16 cellular contexts compared by ENCODE assay signal in the genomic region with DNA sequence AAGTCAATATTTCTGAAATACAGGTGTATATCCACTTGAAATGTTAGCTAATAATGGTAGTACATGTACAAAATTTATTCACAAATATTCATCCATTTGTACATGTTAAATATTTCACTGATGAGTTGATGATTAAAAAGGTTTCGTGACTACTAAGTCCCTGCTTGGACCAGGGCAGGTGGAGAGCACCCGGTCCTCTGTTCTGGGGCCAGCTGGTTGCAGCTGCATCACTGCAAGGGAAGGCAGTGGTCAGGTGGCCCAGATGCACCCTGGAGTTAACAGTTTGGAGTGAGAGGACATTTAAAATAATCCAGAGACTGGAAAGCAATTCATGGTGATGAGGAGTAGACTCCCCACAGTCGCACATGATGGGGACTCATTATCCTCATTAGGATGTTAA.
A peak's percentile ranks its signal among the peaks of the same experiment; 100 is the strongest.
DNase-seq lines count a peak whose midpoint lies in the region; ATAC-seq and TF ChIP-seq lines count a peak whose summit lies in the region.
"Had no signal": no experiment of that assay in that cellular context is flagged by ENCODE, and none has a peak within 500 bp of the region (broad histone marks: within the 10 kb centered on the region; RNA-seq: fewer than 3 reads in every experiment).

No MANE protein-coding gene starts in this region.

- no peak overlapping the region for H3K4me3 Mint-ChIP-seq in osteocyte (ENCODE audit: unreplicated experiment)
- H3K4me3 Mint-ChIP-seq: CD4-positive, alpha-beta memory T cell had no signal

- ATAC-seq in GM19395 (IDR thresholded peaks at IDR 0.05; ENCODE audit: unreplicated experiment) (peak; percentile 63), HG03095 (IDR thresholded peaks at IDR 0.05; ENCODE audit: unreplicated experiment) (peak; percentile 82), heart left ventricle (no peak)

- H3K4me1 Mint-ChIP-seq in osteocyte (ENCODE audit: unreplicated experiment), result no peaks in the 10 kb centered on the region

- no peak for TF ChIP-seq CTCF in osteocyte (IDR thresholded peaks at IDR 0.05)
- no peak for TF ChIP-seq CTCF in heart left ventricle (IDR thresholded peaks at IDR 0.05)

- DNase-seq in NCI-H146 treated with DMSO at 0.1 percent for 48 hours (lab: John Stamatoyannopoulos, UW; ENCODE audit: unreplicated experiment) (peak; percentile 33), osteocyte (ENCODE audit: extremely low spot score, unreplicated experiment) (peak; percentile 48), heart left ventricle (no peak), GM19240 (ENCODE audit: insufficient read length, low spot score) (no peak), LoVo (ENCODE audit: low spot score) (no peak), ecto neural progenitor cell (ENCODE audit: low spot score) (no peak)
- DNase-seq: BE2C; CD4-positive, alpha-beta memory T cell; DMS153; DMS79 treated with DMSO at 0.1 percent for 48 hours; EL; HCEC 1CT had no signal

- H3K27me3 ChIP-seq in heart left ventricle, result no peaks in the 10 kb centered on the region
- H3K27me3 ChIP-seq: BE2C had no signal

- 79 to 87% (median 84%) methylated on average over 3 of the region's 3 CpGs for WGBS in heart left ventricle, 4 donors

- H3K36me3 ChIP-seq in heart left ventricle, result no peaks in the 10 kb centered on the region
- H3K36me3 ChIP-seq: BE2C had no signal

- no peaks in the 10 kb centered on the region for H3K27me3 Mint-ChIP-seq in osteocyte (ENCODE audit: unreplicated experiment)

- H3K27ac ChIP-seq in heart left ventricle, result no peak overlapping the region
- H3K27ac ChIP-seq: C4-2B, HL-60 had no signal

- H3K9me3 Mint-ChIP-seq in osteocyte (ENCODE audit: unreplicated experiment), result peaks cover 12% of the 10 kb centered on the region

- no peak overlapping the region for H3K4me3 ChIP-seq in heart left ventricle

- H3K4me1 ChIP-seq in heart left ventricle, result no peaks in the 10 kb centered on the region

- no peaks in the 10 kb centered on the region for H3K36me3 Mint-ChIP-seq in osteocyte (ENCODE audit: unreplicated experiment)
- H3K36me3 Mint-ChIP-seq: CD4-positive, alpha-beta memory T cell had no signal

- H3K9me3 ChIP-seq in heart left ventricle, result peaks cover 0 to 8% (median 0%) of the 10 kb centered on the region in 12 donors
- H3K9me3 ChIP-seq: BE2C had no signal

- intact Hi-C loops in heart left ventricle (cut with DNase I), result no loop called here

- no peak overlapping the region for H3K27ac Mint-ChIP-seq in osteocyte (ENCODE audit: unreplicated experiment)
- H3K27ac Mint-ChIP-seq: CD4-positive, alpha-beta memory T cell had no signal

- TF ChIP-seq POLR2A in heart left ventricle (IDR thresholded peaks at IDR 0.05), result no peak

Comparison
In these comparisons a context has a peak if more than half of its experiments do, and no peak if none do; other contexts are left out.
1. ATAC-seq: peak in GM19395 (single experiment) and HG03095 (single experiment); none in heart left ventricle (0 of 4).
2. DNase-seq: peak in NCI-H146 treated with DMSO at 0.1 percent for 48 hours (single experiment) and osteocyte (single experiment); none in heart left ventricle (0 of 5), GM19240 (single experiment), LoVo (single experiment) and ecto neural progenitor cell (single experiment).